ENCODE assay signal across 8 cellular contexts in the genomic region with DNA sequence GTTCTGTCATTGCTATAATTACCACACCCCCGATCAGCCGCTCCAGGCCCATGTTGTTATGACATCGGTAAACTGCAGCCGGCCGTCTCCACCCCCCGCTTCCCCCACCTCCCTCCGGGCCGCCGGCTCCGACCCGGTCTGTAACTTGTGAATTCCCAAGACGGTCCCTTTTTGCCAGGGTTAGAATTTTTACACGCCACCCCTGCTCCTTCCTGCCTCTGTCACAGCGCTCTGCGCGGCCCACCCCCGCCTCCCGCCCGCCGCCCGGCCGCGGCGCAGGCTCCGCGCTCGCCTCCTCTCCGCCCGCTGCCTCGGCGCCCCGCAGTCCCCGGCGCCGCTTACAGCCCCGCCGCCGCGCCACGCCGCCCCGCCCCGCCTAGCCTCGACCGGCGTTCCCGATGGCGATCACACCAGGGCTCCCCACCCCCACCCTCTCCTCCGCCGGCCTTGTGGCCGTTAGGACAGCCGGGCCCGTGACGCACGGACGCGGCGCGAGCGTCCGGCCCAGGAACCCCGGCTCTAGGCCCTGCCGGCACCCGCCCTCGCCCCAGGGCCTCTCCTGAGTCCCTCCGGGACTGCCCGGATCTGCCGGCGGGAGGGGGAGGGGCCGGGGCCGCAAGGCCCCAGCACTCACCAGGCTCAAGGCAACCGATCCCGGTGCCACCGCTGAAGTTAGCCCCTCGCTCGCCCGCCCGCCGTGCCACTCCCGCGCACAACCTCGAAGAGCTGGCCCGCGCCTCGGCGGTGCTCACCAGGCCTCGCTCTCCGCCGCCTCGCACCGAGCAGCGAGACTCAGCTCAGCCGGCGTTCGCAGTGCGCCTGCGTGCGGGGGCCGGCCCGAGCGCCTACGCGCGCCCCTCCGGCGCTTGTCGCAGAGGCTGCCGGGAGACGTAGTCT. TPM values are rescaled to one million over a fixed set of nuclear protein-coding genes. Genes with fewer than 3 reads are reported as not detected.
A peak's percentile ranks its signal among the peaks of the same experiment; 100 is the strongest.
DNase-seq lines count a peak whose midpoint lies in the region; ATAC-seq and TF ChIP-seq lines count a peak whose summit lies in the region.

A gene (minus strand): TSS at position 817 of the 897 bp plus-strand sequence. CDS start 18,374 bp downstream, outside the sequence.

- H3K79me2 ChIP-seq in ACC112 (ENCODE audit: control insufficient read depth, insufficient read depth, low read length, unreplicated experiment): peaks cover 48% of the 10 kb centered on the region

- TF ChIP-seq CTCF in VCaP (conservative IDR thresholded peaks at IDR 0.05): no peak

- DNase-seq in NCI-H2171 treated with DMSO at 0.1 percent for 48 hours (lab: John Stamatoyannopoulos, UW) (peak; percentile 85), T47D (ENCODE audit: low read depth in 1 of 2, low spot score in 1 of 2) (peak; percentile 93)

- H2AFZ ChIP-seq in ACC112 (ENCODE audit: low read length, unreplicated experiment): peak within 1 kb of the TSS; percentile 53

- H3K4me1 ChIP-seq in ACC112 (ENCODE audit: control insufficient read depth, insufficient read depth, low read length, unreplicated experiment) (peaks cover 21% of the 10 kb centered on the region), skeletal muscle tissue (ENCODE audit: control insufficient read depth in 3 of 3, insufficient read depth in 3 of 3, low read length in 3 of 3) (peaks cover 18 to 23% (median 23%) of the 10 kb centered on the region in 3 donors)

- H3K9ac ChIP-seq in skeletal muscle tissue (ENCODE audit: low read depth in 1 of 3, low read length in 3 of 3): peak within 1 kb of the TSS; percentile 92 to 99 (median 97)

- ATAC-seq in GM18867 (IDR thresholded peaks at IDR 0.05; ENCODE audit: unreplicated experiment) (peak; percentile 85), HG03097 (IDR thresholded peaks at IDR 0.05; ENCODE audit: low FRiP score, unreplicated experiment) (peak; percentile 87)

- no peaks in the 10 kb centered on the region for H3K27me3 ChIP-seq in ACC112 (ENCODE audit: insufficient read depth, low read length)
- H3K27me3 ChIP-seq in skeletal muscle tissue (ENCODE audit: control insufficient read depth in 3 of 3, insufficient read depth in 3 of 3, low read length in 3 of 3): no peaks in the 10 kb centered on the region

- peak within 1 kb of the TSS; percentile 85 for H3K27ac ChIP-seq in ACC112 (ENCODE audit: low read depth, low read length)
- H3K27ac ChIP-seq in VCaP: peak within 1 kb of the TSS; percentile 91
- peak within 1 kb of the TSS; percentile 100 for H3K27ac ChIP-seq in skeletal muscle tissue (ENCODE audit: low read depth, low read length)

- H3K9me3 ChIP-seq in iPS-18c (ENCODE audit: control insufficient read depth, insufficient read depth, low read length): no peaks in the 10 kb centered on the region
- no peaks in the 10 kb centered on the region for H3K9me3 ChIP-seq in skeletal muscle tissue (ENCODE audit: control insufficient read depth in 3 of 3, low read length in 3 of 3)

- H3K36me3 ChIP-seq in ACC112 (ENCODE audit: insufficient read depth, low read length) (no peaks in the 10 kb centered on the region), skeletal muscle tissue (ENCODE audit: control insufficient read depth in 3 of 3, insufficient read depth in 3 of 3, low read length in 3 of 3) (no peaks in the 10 kb centered on the region)

- H3K4me3 ChIP-seq in ACC112 (ENCODE audit: low read depth, low read length): peak within 1 kb of the TSS; percentile 84
- peak within 1 kb of the TSS; percentile 78 for H3K4me3 ChIP-seq in iPS-18c (ENCODE audit: insufficient read depth, low read depth, low read length)
- H3K4me3 ChIP-seq in skeletal muscle tissue (ENCODE audit: low read length in 3 of 3): peak within 1 kb of the TSS; percentile 79 to 87 (median 86)

- in situ Hi-C loops in T47D (cut with HindIII; ENCODE audit: low pct_unique_long_range_greater_than_20kb, low sequenced_read_pairs): no loop called here

RNA-seq across cellular contexts. Expression of the gene that starts here (rescaled TPM):
- 22.4 TPM for total RNA-seq in skeletal muscle tissue

Comparison
In these comparisons a context has a peak if more than half of its experiments do, and no peak if none do; other contexts are left out.
1. Peak in every context shown above with its lines: DNase-seq, ATAC-seq, H3K4me3 ChIP-seq and H3K27ac ChIP-seq.